ENCODE assay signal across 10 cellular contexts in genomic region chr16:86665319-86665675, GRCh38.
DNase-seq lines count a peak whose midpoint lies in the region; ATAC-seq, FAIRE-seq and TF ChIP-seq lines count a peak whose summit lies in the region.
"Had no signal": no experiment of that assay in that cellular context is flagged by ENCODE, and none has a peak within 500 bp of the region (broad histone marks: within the 10 kb centered on the region; RNA-seq: fewer than 3 reads in every experiment).

No MANE protein-coding gene starts in this region.

- H3K9ac ChIP-seq in colonic mucosa (ENCODE audit: low read depth in 2 of 2, low read length in 2 of 2) (no peak overlapping the region), smooth muscle cell (ENCODE audit: low read depth) (peak overlapping the region; percentile 68)

- no peaks in the 10 kb centered on the region for H3K79me2 ChIP-seq in smooth muscle cell (ENCODE audit: low read depth)

- H3K9me3 ChIP-seq in colonic mucosa (no peaks in the 10 kb centered on the region), smooth muscle cell (replicated peaks; ENCODE audit: low read depth) (no peaks in the 10 kb centered on the region)
- H3K9me3 ChIP-seq: prostate gland had no signal

- peak overlapping the region; percentile 38 for H3K4me2 ChIP-seq in smooth muscle cell

- no peaks in the 10 kb centered on the region for H3K36me3 ChIP-seq in colonic mucosa
- H3K36me3 ChIP-seq in smooth muscle cell (ENCODE audit: low read depth), result no peaks in the 10 kb centered on the region
- H3K36me3 ChIP-seq: prostate gland had no signal

- ATAC-seq in HG03442 (IDR thresholded peaks at IDR 0.05; ENCODE audit: unreplicated experiment), result peak; percentile 7

- H2AFZ ChIP-seq in smooth muscle cell (ENCODE audit: low read depth), result no peak overlapping the region

- H3F3A ChIP-seq in smooth muscle cell (ENCODE audit: low read depth), result peaks cover 26% of the 10 kb centered on the region

- peak overlapping the region; percentile 76 for H3K27ac ChIP-seq in colonic mucosa
- peak overlapping the region; percentile 96 for H3K27ac ChIP-seq in smooth muscle cell (ENCODE audit: low read depth)
- H3K27ac ChIP-seq: prostate gland had no signal

- DNase-seq in activated CD4-positive, alpha-beta memory T cell treated with anti-CD3 and anti-CD28 coated beads, Interleukin-2, amount 10 ng/mL, durations not matched to agents 7 days and 5 days, result no peak
- DNase-seq in activated CD4-positive, alpha-beta memory T cell treated with anti-CD3 and anti-CD28 coated beads for 36 hours, result no peak
- DNase-seq in colonic mucosa (no peak), smooth muscle cell (lab: John Stamatoyannopoulos, UW; ENCODE audit: unreplicated experiment) (no peak), frontal cortex (ENCODE audit: low spot score in 2 of 2) (no peak)
- no peak for DNase-seq in stimulated activated naive CD4-positive, alpha-beta T cell treated with Interleukin-2 at 50 U/mL for 16 hours (lab: John Stamatoyannopoulos, UW)
- DNase-seq in effector CD4-positive, alpha-beta T cell, result no peak

- no peak overlapping the region for H3K4me3 Mint-ChIP-seq in activated CD4-positive, alpha-beta memory T cell treated with anti-CD3 and anti-CD28 coated beads, Interleukin-2, amount 10 ng/mL, durations not matched to agents 7 days and 5 days
- H3K4me3 Mint-ChIP-seq in activated CD4-positive, alpha-beta memory T cell treated with anti-CD3 and anti-CD28 coated beads for 36 hours, result no peak overlapping the region

- CTCF ChIA-PET in activated CD4-positive, alpha-beta memory T cell treated with anti-CD3 and anti-CD28 coated beads, Interleukin-2, amount 10 ng/mL, durations not matched to agents 7 days and 5 days (lab: Charles Lee), result no interaction called here
- CTCF ChIA-PET in activated CD4-positive, alpha-beta memory T cell treated with anti-CD3 and anti-CD28 coated beads for 36 hours (lab: Charles Lee), result no interaction called here

- TF ChIP-seq CTCF in colonic mucosa (IDR thresholded peaks at IDR 0.05), result no peak
- TF ChIP-seq CTCF in smooth muscle cell (IDR thresholded peaks at IDR 0.05; ENCODE audit: borderline replicate concordance, insufficient read depth, poor library complexity, severe bottlenecking), result no peak

- no peak overlapping the region for H3K4me3 ChIP-seq in colonic mucosa
- H3K4me3 ChIP-seq in smooth muscle cell, result no peak overlapping the region
- H3K4me3 ChIP-seq: prostate gland had no signal

- no peaks in the 10 kb centered on the region for H3K36me3 Mint-ChIP-seq in activated CD4-positive, alpha-beta memory T cell treated with anti-CD3 and anti-CD28 coated beads, Interleukin-2, amount 10 ng/mL, durations not matched to agents 7 days and 5 days (ENCODE audit: low read depth)
- peaks cover 2% of the 10 kb centered on the region for H3K36me3 Mint-ChIP-seq in activated CD4-positive, alpha-beta memory T cell treated with anti-CD3 and anti-CD28 coated beads for 36 hours
- H3K36me3 Mint-ChIP-seq: brain had no signal

- peaks cover 33% of the 10 kb centered on the region for H3K4me1 Mint-ChIP-seq in activated CD4-positive, alpha-beta memory T cell treated with anti-CD3 and anti-CD28 coated beads, Interleukin-2, amount 10 ng/mL, durations not matched to agents 7 days and 5 days
- peaks cover 34% of the 10 kb centered on the region for H3K4me1 Mint-ChIP-seq in activated CD4-positive, alpha-beta memory T cell treated with anti-CD3 and anti-CD28 coated beads for 36 hours (ENCODE audit: low read depth)

- peaks cover 13% of the 10 kb centered on the region for H3K9me3 Mint-ChIP-seq in activated CD4-positive, alpha-beta memory T cell treated with anti-CD3 and anti-CD28 coated beads, Interleukin-2, amount 10 ng/mL, durations not matched to agents 7 days and 5 days
- peaks cover 6% of the 10 kb centered on the region for H3K9me3 Mint-ChIP-seq in activated CD4-positive, alpha-beta memory T cell treated with anti-CD3 and anti-CD28 coated beads for 36 hours

- no peak for FAIRE-seq in frontal cortex (lab: Jason Lieb, UNC)

- intact Hi-C loops in activated CD4-positive, alpha-beta memory T cell treated with anti-CD3 and anti-CD28 coated beads for 36 hours (cut with micrococcal nuclease), result loop anchor here (2.0 kb wide), 1 partner anchor 60 kb away; no protein-coding TSS in a partner anchor
- intact Hi-C loops in colonic mucosa (cut with DNase I), result no loop called here

- peaks cover 34% of the 10 kb centered on the region for H3K27me3 Mint-ChIP-seq in activated CD4-positive, alpha-beta memory T cell treated with anti-CD3 and anti-CD28 coated beads, Interleukin-2, amount 10 ng/mL, durations not matched to agents 7 days and 5 days
- H3K27me3 Mint-ChIP-seq in activated CD4-positive, alpha-beta memory T cell treated with anti-CD3 and anti-CD28 coated beads for 36 hours, result peaks cover 32% of the 10 kb centered on the region

- WGBS in smooth muscle cell (ENCODE audit: low lambda C conversion rate), result 74% methylated on average over 2 of the region's 2 CpGs

- POLR2A ChIA-PET in activated CD4-positive, alpha-beta memory T cell treated with anti-CD3 and anti-CD28 coated beads, Interleukin-2, amount 10 ng/mL, durations not matched to agents 7 days and 5 days (lab: Charles Lee), result interaction anchor here (1.4 kb wide), 2 partner anchors 61 to 89 kb away, joined by 4 to 16 read pairs; no protein-coding TSS in a partner anchor
- POLR2A ChIA-PET in activated CD4-positive, alpha-beta memory T cell treated with anti-CD3 and anti-CD28 coated beads for 36 hours (lab: Charles Lee), result no interaction called here

- H4K20me1 ChIP-seq in smooth muscle cell (ENCODE audit: low read depth), result no peaks in the 10 kb centered on the region

- H3K27me3 ChIP-seq in colonic mucosa (no peaks in the 10 kb centered on the region), smooth muscle cell (ENCODE audit: low read depth) (no peaks in the 10 kb centered on the region)

- H3K4me1 ChIP-seq in colonic mucosa (peaks cover 8% of the 10 kb centered on the region), smooth muscle cell (ENCODE audit: low read depth) (peaks cover 10% of the 10 kb centered on the region)
- H3K4me1 ChIP-seq: prostate gland had no signal

- peak overlapping the region; percentile 92 for H3K27ac Mint-ChIP-seq in activated CD4-positive, alpha-beta memory T cell treated with anti-CD3 and anti-CD28 coated beads, Interleukin-2, amount 10 ng/mL, durations not matched to agents 7 days and 5 days
- no peak overlapping the region for H3K27ac Mint-ChIP-seq in activated CD4-positive, alpha-beta memory T cell treated with anti-CD3 and anti-CD28 coated beads for 36 hours
